12 cellular contexts compared by ENCODE assay signal in the genomic region with DNA sequence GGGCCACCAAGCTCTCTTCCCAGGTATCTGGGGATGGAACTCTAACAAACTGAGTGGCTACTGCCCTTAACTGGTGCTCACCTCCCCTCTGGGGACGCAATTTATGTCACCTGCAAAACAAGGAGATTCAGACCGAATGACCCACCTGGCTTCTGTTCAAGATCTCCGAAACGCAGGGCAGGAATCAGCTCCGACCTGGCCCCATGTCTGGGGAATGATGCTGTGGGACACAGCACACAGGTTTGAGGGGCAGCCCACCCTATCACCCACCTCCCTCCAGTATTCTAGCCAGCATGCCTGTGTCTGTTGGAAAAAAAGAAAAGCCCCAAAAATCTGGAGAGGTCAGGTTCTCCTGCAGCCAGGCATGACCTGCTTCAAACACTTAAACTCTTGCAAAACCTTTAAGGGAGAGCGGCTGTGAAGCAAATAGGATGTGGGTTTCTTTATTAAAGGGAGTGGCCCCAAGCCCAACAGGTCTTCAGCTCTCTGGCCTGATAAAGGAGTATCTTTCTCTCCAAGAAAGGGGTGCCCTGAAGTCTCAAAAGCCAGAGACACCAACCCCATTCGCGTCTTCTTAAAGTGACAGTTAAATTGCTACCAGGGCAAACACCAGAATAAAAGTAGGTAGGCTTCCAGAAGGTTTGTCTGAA. TPM values are rescaled to one million over a fixed set of nuclear protein-coding genes. Genes with fewer than 3 reads are reported as not detected.
A peak's percentile ranks its signal among the peaks of the same experiment; 100 is the strongest.
DNase-seq lines count a peak whose midpoint lies in the region; ATAC-seq and TF ChIP-seq lines count a peak whose summit lies in the region.
"Had no signal": no experiment of that assay in that cellular context is flagged by ENCODE, and none has a peak within 500 bp of the region (broad histone marks: within the 10 kb centered on the region; RNA-seq: fewer than 3 reads in every experiment).

No MANE protein-coding gene starts in this region.

- H2AFZ ChIP-seq in OCI-LY7 (ENCODE audit: low read length): peak overlapping the region; percentile 22; the same call in 1 of the 2 replicates

- H3K36me3 ChIP-seq in OCI-LY7 (ENCODE audit: insufficient read depth, low read length) (no peaks in the 10 kb centered on the region), sigmoid colon (no peaks in the 10 kb centered on the region)

- POLR2A ChIA-PET in OCI-LY7 (lab: Charles Lee): interaction anchor here (0.7 to 1.2 kb wide), 4 partner anchors 11 to 100 kb away, joined by 3 to 5 read pairs (median 3); no protein-coding TSS in a partner anchor

- no peak for TF ChIP-seq EP300 in sigmoid colon (IDR thresholded peaks at IDR 0.05)

- H3K79me2 ChIP-seq in OCI-LY7 (ENCODE audit: insufficient read depth, low read depth, low read length): peaks cover 76% of the 10 kb centered on the region; the same call in 1 of the 2 replicates

- H3K4me1 ChIP-seq in OCI-LY7 (ENCODE audit: insufficient read depth, low read length, poor library complexity, severe bottlenecking): peaks cover 100% of the 10 kb centered on the region
- no peaks in the 10 kb centered on the region for H3K4me1 ChIP-seq in sigmoid colon

- no TSS peak for BruUV-seq in OCI-LY7 (replicated peaks; lab: Mats Ljungman, UMichigan)

- H3K27ac Mint-ChIP-seq in activated naive CD8-positive, alpha-beta T cell treated with anti-CD3 and anti-CD28 coated beads for 36 hours: peak overlapping the region; percentile 93
- H3K27ac Mint-ChIP-seq in stimulated activated naive B cell treated with anti-CD40 and anti-IgM and Interleukin-4, amounts not matched to agents 10 μg/mL and 1 μg/mL and 100 μg/mL, for 72 hours: peak overlapping the region; percentile 47

- H3K4me3 Mint-ChIP-seq in activated T-cell treated with anti-CD3 and anti-CD28 coated beads, Interleukin-2, amount 50 U/mL, for 4 hours: peak overlapping the region; percentile 69
- H3K4me3 Mint-ChIP-seq in activated naive CD8-positive, alpha-beta T cell treated with anti-CD3 and anti-CD28 coated beads for 36 hours: no peak overlapping the region
- H3K4me3 Mint-ChIP-seq in stimulated activated naive B cell treated with anti-CD40 and anti-IgM and Interleukin-4, amounts not matched to agents 10 μg/mL and 1 μg/mL and 100 μg/mL, for 72 hours: no peak overlapping the region

- DNase-seq in activated T-cell treated with anti-CD3 and anti-CD28 coated beads, Interleukin-2, amount 50 U/mL, for 4 hours: no peak
- no peak for DNase-seq in activated T-cell treated with anti-CD3 and anti-CD28 coated beads, Interleukin-2, amount 50 U/mL, for 1 hour
- DNase-seq in OCI-LY7 (ENCODE audit: low spot score) (peak; percentile 84), sigmoid colon (no peak)
- no peak for DNase-seq in activated naive CD8-positive, alpha-beta T cell treated with anti-CD3 and anti-CD28 coated beads for 36 hours
- no peak for DNase-seq in stimulated activated naive B cell treated with anti-CD40 and anti-IgM and Interleukin-4, amounts not matched to agents 10 μg/mL and 1 μg/mL and 100 μg/mL, for 72 hours
- DNase-seq in activated CD4-positive, CD25-positive, alpha-beta regulatory T cell (lab: John Stamatoyannopoulos, UW): no peak
- DNase-seq: activated CD4-positive, CD25-positive, alpha-beta regulatory T cell treated with anti-CD3 and anti-CD28 coated beads, Interleukin-2, amount 50 U/mL, for 72 hours; foreskin keratinocyte; NCI-H226; SHP77 had no signal

- peaks cover 96% of the 10 kb centered on the region for H3K4me1 Mint-ChIP-seq in activated T-cell treated with anti-CD3 and anti-CD28 coated beads, Interleukin-2, amount 50 U/mL, for 4 hours (ENCODE audit: low read depth)
- peaks cover 95% of the 10 kb centered on the region for H3K4me1 Mint-ChIP-seq in activated naive CD8-positive, alpha-beta T cell treated with anti-CD3 and anti-CD28 coated beads for 36 hours
- peaks cover 82 to 100% of the 10 kb centered on the region in 2 donors for H3K4me1 Mint-ChIP-seq in stimulated activated naive B cell treated with anti-CD40 and anti-IgM and Interleukin-4, amounts not matched to agents 10 μg/mL and 1 μg/mL and 100 μg/mL, for 72 hours

- H3K36me3 Mint-ChIP-seq in activated T-cell treated with anti-CD3 and anti-CD28 coated beads, Interleukin-2, amount 50 U/mL, for 4 hours (ENCODE audit: insufficient read depth): peaks cover 4% of the 10 kb centered on the region
- peaks cover 65% of the 10 kb centered on the region for H3K36me3 Mint-ChIP-seq in activated naive CD8-positive, alpha-beta T cell treated with anti-CD3 and anti-CD28 coated beads for 36 hours
- peaks cover 5 to 17% of the 10 kb centered on the region in 2 donors for H3K36me3 Mint-ChIP-seq in stimulated activated naive B cell treated with anti-CD40 and anti-IgM and Interleukin-4, amounts not matched to agents 10 μg/mL and 1 μg/mL and 100 μg/mL, for 72 hours

- no peaks in the 10 kb centered on the region for H3K9me3 Mint-ChIP-seq in activated T-cell treated with anti-CD3 and anti-CD28 coated beads, Interleukin-2, amount 50 U/mL, for 4 hours
- no peaks in the 10 kb centered on the region for H3K9me3 Mint-ChIP-seq in activated naive CD8-positive, alpha-beta T cell treated with anti-CD3 and anti-CD28 coated beads for 36 hours
- H3K9me3 Mint-ChIP-seq in stimulated activated naive B cell treated with anti-CD40 and anti-IgM and Interleukin-4, amounts not matched to agents 10 μg/mL and 1 μg/mL and 100 μg/mL, for 72 hours: no peaks in the 10 kb centered on the region

- intact Hi-C loops in OCI-LY7 (cut with micrococcal nuclease; ENCODE audit: unreplicated experiment): loop anchor here (5.0 kb wide), 2 partner anchors 69 to 101 kb away; partner anchors contain the start of gene ARFGEF2
- intact Hi-C loops in sigmoid colon (cut with DNase I): loop anchor here (10.0 kb wide), 2 partner anchors 83 to 97 kb away; no protein-coding TSS in a partner anchor

- H3K27ac ChIP-seq in OCI-LY7 (ENCODE audit: low read depth, low read length, poor library complexity, severe bottlenecking) (peak overlapping the region; percentile 93), sigmoid colon (no peak overlapping the region)
- H3K27ac ChIP-seq: foreskin keratinocyte had no signal

- H3K27me3 ChIP-seq in sigmoid colon: peaks cover 0 to 14% (median 5%) of the 10 kb centered on the region in 3 donors

- CTCF ChIA-PET in OCI-LY7 (lab: Charles Lee; ENCODE audit: unreplicated experiment): no interaction called here

- H3K9me3 ChIP-seq in OCI-LY7 (ENCODE audit: low read length) (no peaks in the 10 kb centered on the region), sigmoid colon (no peaks in the 10 kb centered on the region)

- TF ChIP-seq CTCF in OCI-LY7 (conservative IDR thresholded peaks at IDR 0.05; ENCODE audit: low read length): no peak
- no peak for TF ChIP-seq CTCF in sigmoid colon (IDR thresholded peaks at IDR 0.05)

- no peak for TF ChIP-seq POLR2A in sigmoid colon (IDR thresholded peaks at IDR 0.05)

- no peaks in the 10 kb centered on the region for H3K27me3 Mint-ChIP-seq in activated T-cell treated with anti-CD3 and anti-CD28 coated beads, Interleukin-2, amount 50 U/mL, for 4 hours (ENCODE audit: low read depth)
- no peaks in the 10 kb centered on the region for H3K27me3 Mint-ChIP-seq in activated naive CD8-positive, alpha-beta T cell treated with anti-CD3 and anti-CD28 coated beads for 36 hours
- no peaks in the 10 kb centered on the region for H3K27me3 Mint-ChIP-seq in stimulated activated naive B cell treated with anti-CD40 and anti-IgM and Interleukin-4, amounts not matched to agents 10 μg/mL and 1 μg/mL and 100 μg/mL, for 72 hours

- WGBS in sigmoid colon, 2 donors: 69 to 70% methylated on average over 8 of the region's 8 CpGs

- ATAC-seq in activated T-cell treated with anti-CD3 and anti-CD28 coated beads, Interleukin-2, amount 50 U/mL, for 4 hours: no peak
- no peak for ATAC-seq in stimulated activated naive B cell treated with anti-CD40 and anti-IgM and Interleukin-4, amounts not matched to agents 10 μg/mL and 1 μg/mL and 100 μg/mL, for 72 hours (replicated peaks)
- no peak for ATAC-seq in HG03196 (IDR thresholded peaks at IDR 0.05; ENCODE audit: unreplicated experiment)
- ATAC-seq: foreskin keratinocyte had no signal

- no peaks in the 10 kb centered on the region for H3K9me2 ChIP-seq in OCI-LY7 (ENCODE audit: insufficient read depth, low read length)

- H3K4me2 ChIP-seq in OCI-LY7 (ENCODE audit: low read length): peak overlapping the region; percentile 76

- no peaks in the 10 kb centered on the region for H4K20me1 ChIP-seq in OCI-LY7 (ENCODE audit: insufficient read depth, low read length)

- H3K4me3 ChIP-seq in OCI-LY7 (ENCODE audit: low read depth, low read length, poor library complexity, severe bottlenecking) (peak overlapping the region; percentile 61), sigmoid colon (no peak overlapping the region)

RNA-seq across cellular contexts. Expression of gene PREX1, which starts 6.4 kb away (rescaled TPM):
- total RNA-seq in activated T-cell treated with anti-CD3 and anti-CD28 coated beads, Interleukin-2, amount 50 U/mL, for 4 hours: 10 to 100 TPM; 28.8 to 31.4 (median 29.5) TPM
- total RNA-seq in OCI-LY7 (2014; rRNA removed; shearing (Covaris generic)): 20.2 and 25.3 TPM in 2 replicates
- total RNA-seq in OCI-LY7 (2022) (20.7 and 24.7 TPM in 2 replicates), sigmoid colon (10 to 100 TPM; 12.8 to 21.0 (median 17.3) TPM)
- 10 to 100 TPM; 76.8 to 77.1 TPM for total RNA-seq in activated naive CD8-positive, alpha-beta T cell treated with anti-CD3 and anti-CD28 coated beads for 36 hours
- 10 to 100 TPM in 1 of 3 donors, 1 to 10 TPM in 2; 5.4 to 22.9 (median 6.7) TPM for polyA plus RNA-seq in sigmoid colon
